Comparison of ENCODE assay signal across 12 cellular contexts in genomic region chr2:220674033-220674432, GRCh38.
DNase-seq lines count a peak whose midpoint lies in the region; ATAC-seq and FAIRE-seq lines count a peak whose summit lies in the region.
"Had no signal": no experiment of that assay in that cellular context is flagged by ENCODE, and none has a peak within 500 bp of the region (broad histone marks: within the 10 kb centered on the region; RNA-seq: fewer than 3 reads in every experiment).

No MANE protein-coding gene starts in this region.

- H3K36me3 Mint-ChIP-seq in activated naive CD4-positive, alpha-beta T cell treated with anti-CD3 and anti-CD28 coated beads for 36 hours (ENCODE audit: low read depth): no peaks in the 10 kb centered on the region
- no peaks in the 10 kb centered on the region for H3K36me3 Mint-ChIP-seq in activated CD4-positive, alpha-beta memory T cell treated with anti-CD3 and anti-CD28 coated beads, Interleukin-2, amount 10 ng/mL, durations not matched to agents 7 days and 5 days (ENCODE audit: low read depth)

- no peaks in the 10 kb centered on the region for H3K4me1 Mint-ChIP-seq in activated naive CD4-positive, alpha-beta T cell treated with anti-CD3 and anti-CD28 coated beads for 36 hours (ENCODE audit: low read depth)
- no peaks in the 10 kb centered on the region for H3K4me1 Mint-ChIP-seq in activated CD4-positive, alpha-beta memory T cell treated with anti-CD3 and anti-CD28 coated beads, Interleukin-2, amount 10 ng/mL, durations not matched to agents 7 days and 5 days

- no peak overlapping the region for H3K4me3 Mint-ChIP-seq in activated naive CD4-positive, alpha-beta T cell treated with anti-CD3 and anti-CD28 coated beads for 36 hours
- no peak overlapping the region for H3K4me3 Mint-ChIP-seq in activated CD4-positive, alpha-beta memory T cell treated with anti-CD3 and anti-CD28 coated beads, Interleukin-2, amount 10 ng/mL, durations not matched to agents 7 days and 5 days
- H3K4me3 Mint-ChIP-seq: nephron progenitor cell had no signal

- no peak overlapping the region for H3K27ac Mint-ChIP-seq in activated naive CD4-positive, alpha-beta T cell treated with anti-CD3 and anti-CD28 coated beads for 36 hours
- no peak overlapping the region for H3K27ac Mint-ChIP-seq in activated CD4-positive, alpha-beta memory T cell treated with anti-CD3 and anti-CD28 coated beads, Interleukin-2, amount 10 ng/mL, durations not matched to agents 7 days and 5 days
- H3K27ac Mint-ChIP-seq: nephron progenitor cell had no signal

- POLR2A ChIA-PET in activated CD4-positive, alpha-beta memory T cell treated with anti-CD3 and anti-CD28 coated beads, Interleukin-2, amount 10 ng/mL, durations not matched to agents 7 days and 5 days (lab: Charles Lee): no interaction called here

- FAIRE-seq in urothelium cell line (lab: Jason Lieb, UNC): no peak
- FAIRE-seq: astrocyte had no signal

- CTCF ChIA-PET in activated naive CD4-positive, alpha-beta T cell treated with anti-CD3 and anti-CD28 coated beads for 36 hours (lab: Charles Lee): no interaction called here
- CTCF ChIA-PET in activated CD4-positive, alpha-beta memory T cell treated with anti-CD3 and anti-CD28 coated beads, Interleukin-2, amount 10 ng/mL, durations not matched to agents 7 days and 5 days (lab: Charles Lee): no interaction called here

- DNase-seq in NCI-H1436 treated with DMSO at 0.1 percent for 48 hours (lab: John Stamatoyannopoulos, UW): no peak
- no peak for DNase-seq in activated naive CD4-positive, alpha-beta T cell treated with anti-CD3 and anti-CD28 coated beads for 36 hours
- no peak for DNase-seq in urothelium cell line (ENCODE audit: low spot score)
- no peak for DNase-seq in activated CD4-positive, alpha-beta memory T cell treated with anti-CD3 and anti-CD28 coated beads, Interleukin-2, amount 10 ng/mL, durations not matched to agents 7 days and 5 days
- DNase-seq: activated gamma-delta T cell, dorsolateral prefrontal cortex, NCI-H510A, nephron progenitor cell had no signal

- peak; percentile 65 for ATAC-seq in GM18861 (IDR thresholded peaks at IDR 0.05; ENCODE audit: unreplicated experiment)
- ATAC-seq in GM21825 (IDR thresholded peaks at IDR 0.05; ENCODE audit: unreplicated experiment): peak; percentile 57
- ATAC-seq in HG03442 (IDR thresholded peaks at IDR 0.05; ENCODE audit: unreplicated experiment): peak; percentile 79

- intact Hi-C loops in activated naive CD4-positive, alpha-beta T cell treated with anti-CD3 and anti-CD28 coated beads for 36 hours (cut with micrococcal nuclease): no loop called here

- H3K27me3 Mint-ChIP-seq in activated naive CD4-positive, alpha-beta T cell treated with anti-CD3 and anti-CD28 coated beads for 36 hours (ENCODE audit: low read depth): peaks cover 3% of the 10 kb centered on the region
- peaks cover 3% of the 10 kb centered on the region for H3K27me3 Mint-ChIP-seq in activated CD4-positive, alpha-beta memory T cell treated with anti-CD3 and anti-CD28 coated beads, Interleukin-2, amount 10 ng/mL, durations not matched to agents 7 days and 5 days

- H3K9me3 Mint-ChIP-seq in activated naive CD4-positive, alpha-beta T cell treated with anti-CD3 and anti-CD28 coated beads for 36 hours: no peaks in the 10 kb centered on the region
- no peaks in the 10 kb centered on the region for H3K9me3 Mint-ChIP-seq in activated CD4-positive, alpha-beta memory T cell treated with anti-CD3 and anti-CD28 coated beads, Interleukin-2, amount 10 ng/mL, durations not matched to agents 7 days and 5 days
